ENCODE assay signal across 8 cellular contexts in the genomic region with DNA sequence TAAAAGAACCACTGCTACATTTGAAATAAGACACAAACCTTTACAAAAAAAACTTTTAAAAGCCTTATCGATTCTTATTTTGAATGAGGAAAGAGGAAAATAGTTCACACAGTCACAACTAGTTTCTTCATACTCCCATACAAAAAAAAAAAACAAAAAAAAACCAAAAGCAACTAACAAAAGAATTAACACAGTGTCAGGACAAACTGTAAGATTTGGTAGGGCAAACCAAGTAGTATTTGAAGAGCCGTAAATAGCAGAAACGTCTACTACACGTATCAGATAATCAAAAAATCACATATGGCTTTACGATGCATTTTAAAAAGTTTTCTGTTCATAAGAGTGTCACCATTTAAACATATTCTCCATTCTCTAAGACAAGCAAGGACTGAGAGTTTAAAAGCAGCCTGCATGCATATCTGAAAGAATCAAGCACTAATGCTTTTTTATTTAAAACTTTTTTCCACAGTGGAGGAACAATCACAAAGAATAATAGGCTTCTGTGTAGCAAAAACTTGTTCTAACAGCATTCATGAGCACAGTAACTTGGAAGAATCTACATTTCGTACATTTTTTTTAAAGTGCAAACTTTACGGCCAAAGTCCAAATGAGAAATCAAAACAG. TPM values are rescaled to one million over a fixed set of nuclear protein-coding genes. Genes with fewer than 3 reads are reported as not detected.
A peak's percentile ranks its signal among the peaks of the same experiment; 100 is the strongest.
DNase-seq lines count a peak whose midpoint lies in the region; ATAC-seq, FAIRE-seq and TF ChIP-seq lines count a peak whose summit lies in the region.

No MANE protein-coding gene starts in this region.

- peak overlapping the region; percentile 86 for H3K4me3 ChIP-seq in retinal pigment epithelial cell (ENCODE audit: low read length)

- FAIRE-seq in GM12892 (lab: Jason Lieb, UNC), result peak; percentile 24

- no peaks in the 10 kb centered on the region for H3K27me3 ChIP-seq in foreskin keratinocyte

- TF ChIP-seq POLR2A in GM12892 (IDR thresholded peaks at IDR 0.05; ENCODE audit: low read depth, low read length), result no peak

- ATAC-seq in foreskin keratinocyte (no peak), GM18498 (IDR thresholded peaks at IDR 0.05; ENCODE audit: unreplicated experiment) (no peak)

- peaks cover 40% of the 10 kb centered on the region for H3K4me1 ChIP-seq in foreskin keratinocyte

- TF ChIP-seq CTCF in VCaP (conservative IDR thresholded peaks at IDR 0.05) (no peak), foreskin keratinocyte (conservative IDR thresholded peaks at IDR 0.05) (no peak), retinal pigment epithelial cell (conservative IDR thresholded peaks at IDR 0.05; ENCODE audit: low read depth, low read length) (no peak)

- DNase-seq in GM12892 (ENCODE audit: insufficient read length) (no peak), foreskin keratinocyte (no peak), retinal pigment epithelial cell (ENCODE audit: low read depth) (no peak), NAMALWA (ENCODE audit: low spot score) (no peak), NK-92 (lab: John Stamatoyannopoulos, UW; ENCODE audit: unreplicated experiment) (no peak), SHP77 (lab: John Stamatoyannopoulos, UW) (no peak)

- H3K27ac ChIP-seq in VCaP (peak overlapping the region; percentile 87), foreskin keratinocyte (peak overlapping the region; percentile 92)

RNA-seq across cellular contexts. Expression of a gene that starts 2.2 kb away (rescaled TPM):
- polyA plus RNA-seq in GM12892 (2012; ENCODE audit: missing spikeins), result 31.8 TPM
- total RNA-seq in foreskin keratinocyte, result 193 and 213 TPM in 2 replicates
- polyA plus RNA-seq in foreskin keratinocyte, result 60.7 and 63.3 TPM in 2 replicates
